ENCODE assay signal across 8 cellular contexts in genomic region chr5:77356740-77357139, GRCh38.
DNase-seq lines count a peak whose midpoint lies in the region; ATAC-seq, FAIRE-seq and TF ChIP-seq lines count a peak whose summit lies in the region.

No MANE protein-coding gene starts in this region.

- TF ChIP-seq POLR2A in GM12892 (IDR thresholded peaks at IDR 0.05; ENCODE audit: low read depth, low read length), result no peak

- H3K27ac Mint-ChIP-seq in CD14-positive monocyte, result no peak overlapping the region

- H3K4me3 Mint-ChIP-seq in CD14-positive monocyte, result no peak overlapping the region

- peak; percentile 80 for FAIRE-seq in GM12892 (lab: Jason Lieb, UNC)

- intact Hi-C loops in CD14-positive monocyte (cut with micrococcal nuclease), result no loop called here

- TF ChIP-seq CTCF in CD14-positive monocyte (IDR thresholded peaks at IDR 0.05), result no peak

- DNase-seq in GM12892 (ENCODE audit: insufficient read length), result peak; percentile 19
- peak; percentile 46 for DNase-seq in HPDE6-E6E7 (ENCODE audit: extremely low spot score)
- peak; percentile 16 for DNase-seq in fibroblast of the conjunctiva (ENCODE audit: low read depth)
- no peak for DNase-seq in CD14-positive monocyte (ENCODE audit: low spot score)
- no peak for DNase-seq in SIG-M5 (lab: John Stamatoyannopoulos, UW)
- no peak for DNase-seq in GDM1 (lab: John Stamatoyannopoulos, UW)
- no peak for DNase-seq in effector CD8-positive, alpha-beta T cell (lab: John Stamatoyannopoulos, UW)

- ATAC-seq in GM21515 (IDR thresholded peaks at IDR 0.05; ENCODE audit: unreplicated experiment), result peak; percentile 88

- H3K36me3 Mint-ChIP-seq in CD14-positive monocyte, result no peaks in the 10 kb centered on the region

- peaks cover 2 to 4% (median 2%) of the 10 kb centered on the region in 3 donors for H3K27me3 Mint-ChIP-seq in CD14-positive monocyte (ENCODE audit: low read depth in 3 of 3)

- peaks cover 9% of the 10 kb centered on the region for H3K4me1 Mint-ChIP-seq in CD14-positive monocyte

- peaks cover 0 to 2% (median 0%) of the 10 kb centered on the region in 7 donors for H3K9me3 Mint-ChIP-seq in CD14-positive monocyte

Comparison
In these comparisons a context has a peak if more than half of its experiments do, and no peak if none do; other contexts are left out.
1. DNase-seq: peak in GM12892 (single experiment), HPDE6-E6E7 (single experiment) and fibroblast of the conjunctiva (single experiment); none in CD14-positive monocyte (single experiment), SIG-M5 (single experiment), GDM1 (single experiment) and effector CD8-positive, alpha-beta T cell (single experiment).